ENCODE assay signal across 28 cellular contexts in the genomic region with DNA sequence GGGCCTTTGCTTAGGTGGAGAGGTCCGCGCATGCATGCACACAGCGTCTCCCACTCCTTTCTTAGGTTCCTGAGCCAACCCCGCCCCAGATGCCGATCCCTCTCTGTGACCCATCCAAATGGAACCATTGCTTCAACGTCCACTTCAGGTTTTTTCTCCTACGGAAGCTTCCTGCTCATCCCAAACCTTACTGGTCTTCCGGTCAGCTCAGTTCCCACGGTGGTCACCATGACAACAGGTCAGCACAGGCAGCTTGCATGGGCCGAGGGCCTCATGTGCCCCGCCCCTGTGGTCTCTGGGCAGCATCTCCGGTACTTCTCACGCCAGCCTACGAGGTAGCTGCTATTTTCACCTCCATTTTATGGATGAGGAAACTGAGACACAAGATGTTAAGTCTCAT.
"Had no signal": no experiment of that assay in that cellular context is flagged by ENCODE, and none has a peak within 500 bp of the region (broad histone marks: within the 10 kb centered on the region; RNA-seq: fewer than 3 reads in every experiment).

No MANE protein-coding gene starts in this region.

- H3K79me2 ChIP-seq: parathyroid adenoma had no signal

- H3K4me2 ChIP-seq: smooth muscle cell had no signal

- H3K9ac ChIP-seq: parathyroid adenoma had no signal

- DNase-seq: activated CD4-positive, alpha-beta memory T cell treated with anti-CD3 and anti-CD28 coated beads, Interleukin-2, amount 10 ng/mL, durations not matched to agents 7 days and 5 days; activated CD4-positive, alpha-beta T cell treated with anti-CD3 and anti-CD28 coated beads, Interleukin-2, amount 10 ng/mL, durations not matched to agents 24 days and 14 days; activated CD4-positive, CD25-positive, alpha-beta regulatory T cell treated with anti-CD3 and anti-CD28 coated beads, Interleukin-2, amount 50 U/mL, for 72 hours; activated CD8-positive, alpha-beta memory T cell treated with anti-CD3 and anti-CD28 coated beads, Interleukin-2, amount 50 U/mL, for 48 hours; activated gamma-delta T cell; activated naive CD4-positive, alpha-beta T cell treated with anti-CD3 and anti-CD28 coated beads, Interleukin-2, amount 50 U/mL, for 16 hours; activated T-cell treated with anti-CD3 and anti-CD28 coated beads, Interleukin-2, amount 50 U/mL, for 24 hours; amniotic stem cell; central memory CD4-positive, alpha-beta T cell; dermis blood vessel endothelial cell; effector CD4-positive, alpha-beta T cell; esophagus squamous epithelium; foreskin melanocyte; left ventricle myocardium inferior; occipital lobe; psoas muscle; stimulated activated CD4-positive, alpha-beta T cell treated with anti-CD3 and anti-CD28 coated beads, Interleukin-1b, Interleukin-23, amount 100 ng/mL, for 48 hours; stimulated activated CD4-positive, alpha-beta T cell treated with anti-CD3 and anti-CD28 coated beads, Interleukin-4, amount 100 ng/mL, for 4 hours; stimulated activated CD8-positive, alpha-beta memory T cell treated with anti-CD3 and anti-CD28 coated beads, Interleukin-4, amount 100 ng/mL, for 48 hours; stimulated activated naive CD8-positive, alpha-beta T cell treated with anti-CD3 and anti-CD28 coated beads, Interleukin-15, amount 100 ng/mL, for 72 hours; T1000; tibial artery had no signal

- H3K27ac Mint-ChIP-seq: activated CD4-positive, alpha-beta memory T cell treated with anti-CD3 and anti-CD28 coated beads, Interleukin-2, amount 10 ng/mL, durations not matched to agents 7 days and 5 days; activated CD4-positive, alpha-beta T cell treated with anti-CD3 and anti-CD28 coated beads, Interleukin-2, amount 10 ng/mL, durations not matched to agents 24 days and 14 days; activated T-cell treated with anti-CD3 and anti-CD28 coated beads, Interleukin-2, amount 50 U/mL, for 24 hours; nephron; stimulated activated memory B cell treated with anti-CD40 and anti-IgM and Interleukin-4, amounts not matched to agents 10 μg/mL and 1 μg/mL and 100 μg/mL, for 72 hours; stimulated activated naive CD8-positive, alpha-beta T cell treated with anti-CD3 and anti-CD28 coated beads, Interleukin-15, amount 100 ng/mL, for 72 hours had no signal

- H3K27me3 Mint-ChIP-seq: activated CD4-positive, alpha-beta T cell treated with anti-CD3 and anti-CD28 coated beads, Interleukin-2, amount 10 ng/mL, durations not matched to agents 24 days and 14 days had no signal

- H3K9me3 ChIP-seq: esophagus squamous epithelium, left ventricle myocardium inferior, psoas muscle, tibial artery had no signal

- H3K4me3 Mint-ChIP-seq: activated CD4-positive, alpha-beta memory T cell treated with anti-CD3 and anti-CD28 coated beads, Interleukin-2, amount 10 ng/mL, durations not matched to agents 7 days and 5 days; activated CD4-positive, alpha-beta T cell treated with anti-CD3 and anti-CD28 coated beads, Interleukin-2, amount 10 ng/mL, durations not matched to agents 24 days and 14 days; activated T-cell treated with anti-CD3 and anti-CD28 coated beads, Interleukin-2, amount 50 U/mL, for 24 hours; nephron; stimulated activated memory B cell treated with anti-CD40 and anti-IgM and Interleukin-4, amounts not matched to agents 10 μg/mL and 1 μg/mL and 100 μg/mL, for 72 hours; stimulated activated naive CD8-positive, alpha-beta T cell treated with anti-CD3 and anti-CD28 coated beads, Interleukin-15, amount 100 ng/mL, for 72 hours had no signal

- H3K27ac ChIP-seq: epithelial cell of prostate, esophagus squamous epithelium, left ventricle myocardium inferior, parathyroid adenoma, psoas muscle, tibial artery had no signal

- H3K4me1 Mint-ChIP-seq: activated CD4-positive, alpha-beta memory T cell treated with anti-CD3 and anti-CD28 coated beads, Interleukin-2, amount 10 ng/mL, durations not matched to agents 7 days and 5 days; nephron; stimulated activated memory B cell treated with anti-CD40 and anti-IgM and Interleukin-4, amounts not matched to agents 10 μg/mL and 1 μg/mL and 100 μg/mL, for 72 hours; stimulated activated naive CD8-positive, alpha-beta T cell treated with anti-CD3 and anti-CD28 coated beads, Interleukin-15, amount 100 ng/mL, for 72 hours had no signal

- ATAC-seq: psoas muscle; stimulated activated memory B cell treated with anti-CD40 and anti-IgM and Interleukin-4, amounts not matched to agents 10 μg/mL and 1 μg/mL and 100 μg/mL, for 72 hours; stimulated activated naive CD8-positive, alpha-beta T cell treated with anti-CD3 and anti-CD28 coated beads, Interleukin-15, amount 100 ng/mL, for 72 hours had no signal

- H3K4me1 ChIP-seq: esophagus squamous epithelium, left ventricle myocardium inferior, parathyroid adenoma, psoas muscle had no signal

- H2AFZ ChIP-seq: parathyroid adenoma had no signal

- H3K4me3 ChIP-seq: esophagus squamous epithelium, left ventricle myocardium inferior, lung, psoas muscle, smooth muscle cell, tibial artery had no signal

- H3K9me3 Mint-ChIP-seq: activated CD4-positive, alpha-beta memory T cell treated with anti-CD3 and anti-CD28 coated beads, Interleukin-2, amount 10 ng/mL, durations not matched to agents 7 days and 5 days; activated CD4-positive, alpha-beta T cell treated with anti-CD3 and anti-CD28 coated beads, Interleukin-2, amount 10 ng/mL, durations not matched to agents 24 days and 14 days; activated T-cell treated with anti-CD3 and anti-CD28 coated beads, Interleukin-2, amount 50 U/mL, for 24 hours; nephron; stimulated activated memory B cell treated with anti-CD40 and anti-IgM and Interleukin-4, amounts not matched to agents 10 μg/mL and 1 μg/mL and 100 μg/mL, for 72 hours; stimulated activated naive CD8-positive, alpha-beta T cell treated with anti-CD3 and anti-CD28 coated beads, Interleukin-15, amount 100 ng/mL, for 72 hours had no signal

- H3K36me3 Mint-ChIP-seq: stimulated activated memory B cell treated with anti-CD40 and anti-IgM and Interleukin-4, amounts not matched to agents 10 μg/mL and 1 μg/mL and 100 μg/mL, for 72 hours had no signal

- H3K36me3 ChIP-seq: esophagus squamous epithelium, left ventricle myocardium inferior, tibial artery had no signal
